In genomic region chr16:11797166-11797956, GRCh38 we compare ENCODE assay signal across 1 cellular context.
A peak's percentile ranks its signal among the peaks of the same experiment; 100 is the strongest.
TF ChIP-seq lines count a peak whose summit lies in the region.

Gene ZC3H7A (minus strand): TSS chr16:11797258. CDS start chr16:11782354, 14,904 bp downstream.

TF ChIP-seq in HepG2, 621 proteins besides CTCF, POLR2A, EP300 and RAD21 (continued from another document and continues in another):
- TF ChIP-seq ZBTB44 (CRISPR knock-in tag; IDR thresholded peaks at IDR 0.05) (0 out of 2 replicates have a peak, but pooled peaks have one; percentile 88), LCORL (IDR thresholded peaks at IDR 0.05) (0 out of 2 replicates have a peak, but pooled peaks have one; percentile 5), LCORL (CRISPR knock-in tag; IDR thresholded peaks at IDR 0.05) (peak; percentile 77; the same call in 1 of the 2 replicates), MED1 (CRISPR knock-in tag; IDR thresholded peaks at IDR 0.05) (peak; percentile 89), BORCS8-MEF2B (CRISPR knock-in tag; IDR thresholded peaks at IDR 0.05) (peak; percentile 97), DPF2 (CRISPR knock-in tag; IDR thresholded peaks at IDR 0.05; ENCODE audit: borderline replicate concordance, low read depth) (peak; percentile 63; the same call in 1 of the 2 replicates), TOE1 (CRISPR knock-in tag; IDR thresholded peaks at IDR 0.05) (no peak; the same call in none of the 2 replicates), ZNF672 (CRISPR knock-in tag; IDR thresholded peaks at IDR 0.05) (no peak), HOXA9 (CRISPR knock-in tag; IDR thresholded peaks at IDR 0.05; ENCODE audit: borderline replicate concordance) (peak; percentile 64; the same call in 1 of the 2 replicates), TEAD2 (CRISPR knock-in tag; IDR thresholded peaks at IDR 0.05) (peak; percentile 80; the same call in 1 of the 2 replicates), ELF1 (CRISPR knock-in tag; IDR thresholded peaks at IDR 0.05) (peak; percentile 62), ATM (IDR thresholded peaks at IDR 0.05; ENCODE audit: borderline replicate concordance) (no peak), ZNF547 (CRISPR knock-in tag; IDR thresholded peaks at IDR 0.05) (peak; percentile 94), SUZ12 (IDR thresholded peaks at IDR 0.05; ENCODE audit: low read depth, low read length) (no peak), GATAD1 (CRISPR knock-in tag; IDR thresholded peaks at IDR 0.05) (peak; percentile 82; the same call in 1 of the 2 replicates), NFYC (CRISPR knock-in tag; IDR thresholded peaks at IDR 0.05) (peak; percentile 93), SP5 (CRISPR knock-in tag; IDR thresholded peaks at IDR 0.05; ENCODE audit: borderline replicate concordance, low read depth) (peak; percentile 35; the same call in 1 of the 2 replicates), RARA (CRISPR knock-in tag; IDR thresholded peaks at IDR 0.05) (peak; percentile 55; the same call in 1 of the 2 replicates), ZNF570 (CRISPR knock-in tag; IDR thresholded peaks at IDR 0.05; ENCODE audit: borderline replicate concordance) (peak; percentile 97; the same call in 1 of the 2 replicates), HOXA5 (CRISPR knock-in tag; IDR thresholded peaks at IDR 0.05) (peak; percentile 99), ZFP1 (CRISPR knock-in tag; IDR thresholded peaks at IDR 0.05) (peak; percentile 81; the same call in 1 of the 2 replicates), SIN3B (IDR thresholded peaks at IDR 0.05; ENCODE audit: low read length) (peak; percentile 50; the same call in 1 of the 2 replicates), SRY (CRISPR knock-in tag; IDR thresholded peaks at IDR 0.05) (peak; percentile 99), YY1 (IDR thresholded peaks at IDR 0.05; ENCODE audit: insufficient read depth, insufficient replicate concordance, low read depth, low read length) (peak; percentile 91), DBP (CRISPR knock-in tag; IDR thresholded peaks at IDR 0.05; ENCODE audit: not compliant biosample characterization) (peak; percentile 23), MTF1 (CRISPR knock-in tag; IDR thresholded peaks at IDR 0.05) (peak; percentile 95), FLYWCH1 (CRISPR knock-in tag; IDR thresholded peaks at IDR 0.05) (0 out of 2 replicates have a peak, but pooled peaks have one; percentile 44), MYC (CRISPR knock-in tag; IDR thresholded peaks at IDR 0.05; ENCODE audit: borderline replicate concordance) (peak; percentile 76; the same call in 1 of the 2 replicates), MNT (IDR thresholded peaks at IDR 0.05) (peak; percentile 45), THYN1 (CRISPR knock-in tag; IDR thresholded peaks at IDR 0.05; ENCODE audit: borderline replicate concordance, low read depth) (no peak), ZNF510 (CRISPR knock-in tag; IDR thresholded peaks at IDR 0.05; ENCODE audit: low read depth) (peak; percentile 99), ZNF781 (CRISPR knock-in tag; IDR thresholded peaks at IDR 0.05; ENCODE audit: borderline replicate concordance, not compliant biosample characterization) (peak; percentile 91), CENPX (CRISPR knock-in tag; IDR thresholded peaks at IDR 0.05) (no peak), ZNF441 (CRISPR knock-in tag; IDR thresholded peaks at IDR 0.05; ENCODE audit: borderline replicate concordance) (peak; percentile 94), PRMT3 (CRISPR knock-in tag; IDR thresholded peaks at IDR 0.05; ENCODE audit: borderline replicate concordance, low read depth) (peak; percentile 51; the same call in 1 of the 2 replicates), ZNF775 (CRISPR knock-in tag; IDR thresholded peaks at IDR 0.05; ENCODE audit: borderline replicate concordance) (peak; percentile 80; the same call in 1 of the 2 replicates), NR2F2 (IDR thresholded peaks at IDR 0.05; ENCODE audit: borderline replicate concordance, low read depth) (peak; percentile 50; the same call in 1 of the 2 replicates), ETS1 (CRISPR knock-in tag; IDR thresholded peaks at IDR 0.05) (no peak), TEAD3 (CRISPR knock-in tag; optimal IDR thresholded peaks at IDR 0.05; ENCODE audit: borderline replicate concordance) (peak; percentile 82), ZBTB37 (CRISPR knock-in tag; IDR thresholded peaks at IDR 0.05) (peak; percentile 84; the same call in 1 of the 2 replicates), SATB2 (CRISPR knock-in tag; IDR thresholded peaks at IDR 0.05) (peak; percentile 89; the same call in 1 of the 2 replicates), ZNF746 (CRISPR knock-in tag; IDR thresholded peaks at IDR 0.05) (no peak; the same call in 1 of the 2 replicates), ZNF17 (CRISPR knock-in tag; IDR thresholded peaks at IDR 0.05) (no peak), TRIM24 (CRISPR knock-in tag; IDR thresholded peaks at IDR 0.05) (no peak), ARNT2 (CRISPR knock-in tag; IDR thresholded peaks at IDR 0.05; ENCODE audit: low read depth) (peak; percentile 89), PAWR (CRISPR knock-in tag; IDR thresholded peaks at IDR 0.05; ENCODE audit: borderline replicate concordance) (peak; percentile 99), PBX3 (CRISPR knock-in tag; IDR thresholded peaks at IDR 0.05; ENCODE audit: borderline replicate concordance) (peak; percentile 91), ISL2 (CRISPR knock-in tag; IDR thresholded peaks at IDR 0.05) (peak; percentile 55; the same call in 1 of the 2 replicates), ZNF430 (CRISPR knock-in tag; IDR thresholded peaks at IDR 0.05) (peak; percentile 95), ZNF24 (IDR thresholded peaks at IDR 0.05) (no peak), NCOA5 (CRISPR knock-in tag; IDR thresholded peaks at IDR 0.05) (0 out of 2 replicates have a peak, but pooled peaks have one; percentile 62), ZFYVE20 (CRISPR knock-in tag; IDR thresholded peaks at IDR 0.05; ENCODE audit: borderline replicate concordance, low read depth) (no peak), PCBP1 (IDR thresholded peaks at IDR 0.05; ENCODE audit: borderline replicate concordance, low read depth, low read length) (peak; percentile 49; the same call in 1 of the 2 replicates), MAFF (IDR thresholded peaks at IDR 0.05; ENCODE audit: low read depth, low read length) (no peak), PBX2 (CRISPR knock-in tag; IDR thresholded peaks at IDR 0.05) (no peak), MYPOP (CRISPR knock-in tag; IDR thresholded peaks at IDR 0.05) (peak; percentile 98)
- TF ChIP-seq, protein P1, sequence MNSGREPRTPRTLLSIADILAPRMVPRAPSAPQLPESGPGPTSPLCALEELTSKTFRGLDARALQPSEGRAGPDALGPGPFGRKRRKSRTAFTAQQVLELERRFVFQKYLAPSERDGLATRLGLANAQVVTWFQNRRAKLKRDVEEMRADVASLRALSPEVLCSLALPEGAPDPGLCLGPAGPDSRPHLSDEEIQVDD (CRISPR knock-in tag; IDR thresholded peaks at IDR 0.05; ENCODE audit: borderline replicate concordance) = peak; percentile 82; the same call in 1 of the 2 replicates
- TF ChIP-seq, protein P2, sequence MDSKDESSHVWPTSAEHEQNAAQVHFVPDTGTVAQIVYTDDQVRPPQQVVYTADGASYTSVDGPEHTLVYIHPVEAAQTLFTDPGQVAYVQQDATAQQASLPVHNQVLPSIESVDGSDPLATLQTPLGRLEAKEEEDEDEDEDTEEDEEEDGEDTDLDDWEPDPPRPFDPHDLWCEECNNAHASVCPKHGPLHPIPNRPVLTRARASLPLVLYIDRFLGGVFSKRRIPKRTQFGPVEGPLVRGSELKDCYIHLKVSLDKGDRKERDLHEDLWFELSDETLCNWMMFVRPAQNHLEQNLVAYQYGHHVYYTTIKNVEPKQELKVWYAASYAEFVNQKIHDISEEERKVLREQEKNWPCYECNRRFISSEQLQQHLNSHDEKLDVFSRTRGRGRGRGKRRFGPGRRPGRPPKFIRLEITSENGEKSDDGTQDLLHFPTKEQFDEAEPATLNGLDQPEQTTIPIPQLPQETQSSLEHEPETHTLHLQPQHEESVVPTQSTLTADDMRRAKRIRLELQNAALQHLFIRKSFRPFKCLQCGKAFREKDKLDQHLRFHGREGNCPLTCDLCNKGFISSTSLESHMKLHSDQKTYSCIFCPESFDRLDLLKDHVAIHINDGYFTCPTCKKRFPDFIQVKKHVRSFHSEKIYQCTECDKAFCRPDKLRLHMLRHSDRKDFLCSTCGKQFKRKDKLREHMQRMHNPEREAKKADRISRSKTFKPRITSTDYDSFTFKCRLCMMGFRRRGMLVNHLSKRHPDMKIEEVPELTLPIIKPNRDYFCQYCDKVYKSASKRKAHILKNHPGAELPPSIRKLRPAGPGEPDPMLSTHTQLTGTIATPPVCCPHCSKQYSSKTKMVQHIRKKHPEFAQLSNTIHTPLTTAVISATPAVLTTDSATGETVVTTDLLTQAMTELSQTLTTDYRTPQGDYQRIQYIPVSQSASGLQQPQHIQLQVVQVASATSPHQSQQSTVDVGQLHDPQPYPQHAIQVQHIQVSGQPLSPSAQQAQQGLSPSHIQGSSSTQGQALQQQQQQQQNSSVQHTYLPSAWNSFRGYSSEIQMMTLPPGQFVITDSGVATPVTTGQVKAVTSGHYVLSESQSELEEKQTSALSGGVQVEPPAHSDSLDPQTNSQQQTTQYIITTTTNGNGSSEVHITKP (CRISPR knock-in tag; IDR thresholded peaks at IDR 0.05; ENCODE audit: low read depth) = peak; percentile 82
